ENCODE assay signal across 8 cellular contexts in the genomic region with DNA sequence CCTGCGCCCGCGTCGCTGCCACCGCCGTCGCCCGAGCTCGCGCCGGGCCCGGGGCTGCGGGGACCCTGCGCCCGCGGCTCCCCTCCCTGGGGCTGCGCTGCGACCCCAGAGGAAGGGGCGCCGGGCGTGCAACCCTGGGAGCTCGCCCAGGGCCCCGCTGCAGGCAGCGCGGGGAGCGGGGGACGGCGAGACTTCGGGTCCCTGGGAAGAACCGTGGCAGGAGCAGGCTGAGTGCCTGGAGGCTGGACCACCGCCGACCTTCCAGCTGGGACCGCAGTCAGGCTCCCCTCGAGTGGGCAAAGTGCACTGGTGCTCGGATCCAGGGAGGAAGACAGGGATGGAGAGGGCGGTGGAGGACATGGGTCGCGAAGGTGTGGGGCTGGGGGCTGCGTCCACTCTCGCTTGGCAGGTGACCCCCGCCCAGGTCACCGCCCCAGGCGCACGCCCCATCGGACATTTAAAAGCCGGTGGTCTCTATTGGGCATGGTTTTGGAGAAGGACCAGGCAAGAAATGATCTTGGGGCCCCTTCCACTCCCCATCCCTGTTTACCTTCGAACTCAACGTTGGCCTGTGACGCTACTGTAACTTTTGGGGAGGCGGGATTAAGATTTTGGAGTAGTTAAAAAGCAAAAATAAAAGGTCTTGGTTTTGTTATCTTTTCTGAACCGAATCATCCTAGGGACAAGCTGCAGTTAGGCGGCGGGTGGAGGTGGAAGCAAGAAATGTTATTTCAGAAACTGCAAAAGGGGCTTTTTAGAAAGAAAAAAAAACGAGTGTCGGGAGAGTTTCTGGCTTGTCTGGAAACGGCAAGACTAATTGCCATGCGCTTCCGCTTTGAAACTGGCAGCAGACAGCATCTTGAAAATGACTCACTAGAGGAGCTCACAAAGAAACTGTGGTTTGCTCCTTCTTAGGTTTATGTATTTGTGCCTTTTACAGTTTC. TPM values are rescaled to one million over a fixed set of nuclear protein-coding genes. Genes with fewer than 3 reads are reported as not detected.
DNase-seq lines count a peak whose midpoint lies in the region; ATAC-seq, FAIRE-seq and TF ChIP-seq lines count a peak whose summit lies in the region.

No MANE protein-coding gene starts in this region.

- H3K4me1 ChIP-seq in H1 (replicated peaks in 1 of 4; ENCODE audit: control insufficient read depth in 3 of 4, insufficient read depth in 4 of 4, low read length in 3 of 4), result peaks cover 0 to 2% (median 1%) of the 10 kb centered on the region in 4 experiments; a peak in 4 of 7 replicates

- peak overlapping the region; percentile 64; the same call in 1 of the 2 replicates for H2AFZ ChIP-seq in H1 (ENCODE audit: low read length)

- peak overlapping the region; percentile 93 for H3K4me3 Mint-ChIP-seq in activated CD8-positive, alpha-beta T cell treated with anti-CD3 and anti-CD28 coated beads, Interleukin-2, amount 10 ng/mL, durations not matched to agents 7 days and 5 days
- H3K4me3 Mint-ChIP-seq in mesothelial cell of epicardium, result peak overlapping the region; percentile 93

- H2BK20ac ChIP-seq in H1 (ENCODE audit: low read length), result no peak overlapping the region

- POLR2A ChIA-PET in activated CD8-positive, alpha-beta T cell treated with anti-CD3 and anti-CD28 coated beads, Interleukin-2, amount 10 ng/mL, durations not matched to agents 7 days and 5 days (lab: Charles Lee), result interaction anchor here (0.6 to 2.0 kb wide), 7 partner anchors 15 to 342 kb away, joined by 3 to 15 read pairs (median 4); no protein-coding TSS in a partner anchor
- POLR2A ChIA-PET in H1 (lab: Charles Lee; ENCODE audit: partially characterized antibody), result interaction anchor here (1.9 kb wide), 1 partner anchor 16 kb away, joined by 11 read pairs; no protein-coding TSS in a partner anchor

- H3K4me2 ChIP-seq in H1 (ENCODE audit: insufficient read depth in 1 of 2, low read depth in 2 of 2, low read length in 2 of 2), result peak overlapping the region; percentile 87 to 96

- TF ChIP-seq RAD21 in H1 (IDR thresholded peaks at IDR 0.05 in 1 of 2, conservative IDR thresholded peaks at IDR 0.05 in 1 of 2; ENCODE audit: low read depth in 2 of 2, low read length in 2 of 2), result no peak

- H3K4me1 Mint-ChIP-seq in activated CD8-positive, alpha-beta T cell treated with anti-CD3 and anti-CD28 coated beads, Interleukin-2, amount 10 ng/mL, durations not matched to agents 7 days and 5 days (ENCODE audit: low read depth), result peaks cover 52% of the 10 kb centered on the region
- peaks cover 20% of the 10 kb centered on the region for H3K4me1 Mint-ChIP-seq in mesothelial cell of epicardium

- H3K27ac ChIP-seq in H1 (ENCODE audit: low read depth, low read length), result no peak overlapping the region

- ATAC-seq in HG02798 (IDR thresholded peaks at IDR 0.05; ENCODE audit: poor library complexity, unreplicated experiment), result peak; percentile 78
- peak; percentile 73 for ATAC-seq in activated CD8-positive, alpha-beta T cell treated with anti-CD3 and anti-CD28 coated beads, Interleukin-2, amount 10 ng/mL, durations not matched to agents 7 days and 5 days

- H3K27me3 Mint-ChIP-seq in activated CD8-positive, alpha-beta T cell treated with anti-CD3 and anti-CD28 coated beads, Interleukin-2, amount 10 ng/mL, durations not matched to agents 7 days and 5 days (ENCODE audit: low read depth), result no peaks in the 10 kb centered on the region
- H3K27me3 Mint-ChIP-seq in mesothelial cell of epicardium (ENCODE audit: low read depth), result no peaks in the 10 kb centered on the region

- H2BK12ac ChIP-seq in H1 (ENCODE audit: low read depth, low read length), result no peak overlapping the region; the same call in 1 of the 2 replicates

- H3K27me3 ChIP-seq in H1 (replicated peaks in 1 of 4; ENCODE audit: control insufficient read depth in 3 of 4, extremely low read depth in 1 of 4, insufficient read depth in 3 of 4, low read length in 3 of 4), result peaks cover 0 to 10% (median 6%) of the 10 kb centered on the region in 4 experiments; a peak in 5 of 7 replicates

- no peak overlapping the region for H2AK5ac ChIP-seq in H1 (ENCODE audit: low read depth, low read length)

- H3K9me3 Mint-ChIP-seq in activated CD8-positive, alpha-beta T cell treated with anti-CD3 and anti-CD28 coated beads, Interleukin-2, amount 10 ng/mL, durations not matched to agents 7 days and 5 days (ENCODE audit: insufficient read depth), result no peaks in the 10 kb centered on the region
- H3K9me3 Mint-ChIP-seq in mesothelial cell of epicardium, result no peaks in the 10 kb centered on the region

- peak; percentile 24 for DNase-seq in NCI-H146 (lab: John Stamatoyannopoulos, UW)
- DNase-seq in NCI-H146 treated with DMSO at 0.1 percent for 48 hours (lab: John Stamatoyannopoulos, UW; ENCODE audit: unreplicated experiment), result no peak
- peak; percentile 32 for DNase-seq in NCI-H2171 treated with DMSO at 0.1 percent for 48 hours (lab: John Stamatoyannopoulos, UW)
- DNase-seq in activated CD8-positive, alpha-beta T cell treated with anti-CD3 and anti-CD28 coated beads, Interleukin-2, amount 10 ng/mL, durations not matched to agents 7 days and 5 days, result peak; percentile 79
- peak in 1 of 2 experiments; percentile 68 for DNase-seq in H1 (ENCODE audit: low read depth in 1 of 2, low spot score in 2 of 2)
- peak in 1 of 2 experiments; percentile 54 for DNase-seq in mesothelial cell of epicardium (ENCODE audit: low spot score in 2 of 2, unreplicated experiment in 2 of 2)
- DNase-seq in stimulated activated CD8-positive, alpha-beta memory T cell treated with anti-CD3 and anti-CD28 coated beads, Interleukin-2, amount 100 ng/mL, for 48 hours (ENCODE audit: low read depth in 2 of 2), result peak; percentile 36 to 48

- no peaks in the 10 kb centered on the region for H3K79me1 ChIP-seq in H1 (ENCODE audit: low read depth, low read length)

- H4K20me1 ChIP-seq in H1 (replicated peaks in 1 of 2; ENCODE audit: control insufficient read depth in 1 of 2, insufficient read depth in 2 of 2, low read length in 2 of 2), result no peaks in the 10 kb centered on the region

- no peak overlapping the region for H3K56ac ChIP-seq in H1 (replicated peaks; ENCODE audit: insufficient read length, low read depth, low read length)

- H2BK5ac ChIP-seq in H1 (ENCODE audit: low read depth, low read length), result no peak overlapping the region; the same call in 1 of the 2 replicates

- H4K91ac ChIP-seq in H1 (replicated peaks; ENCODE audit: insufficient read length, low read length), result no peak overlapping the region

- H2BK120ac ChIP-seq in H1 (replicated peaks; ENCODE audit: low read depth, low read length), result no peak overlapping the region

- H4K5ac ChIP-seq in H1 (ENCODE audit: insufficient read length, low read depth, low read length), result peak overlapping the region; percentile 60

- no peak for TF ChIP-seq EP300 in H1 (IDR thresholded peaks at IDR 0.05; ENCODE audit: borderline replicate concordance in 1 of 2, low read depth in 2 of 2, low read length in 2 of 2)

- peak overlapping the region; percentile 53 for H3K4ac ChIP-seq in H1 (replicated peaks; ENCODE audit: insufficient read length, low read depth, low read length)

- no peak overlapping the region; a peak in 1 of 7 replicates for H3K9ac ChIP-seq in H1 (replicated peaks in 1 of 4; ENCODE audit: extremely low read depth in 1 of 4, low read depth in 3 of 4, low read length in 3 of 4)

- H2BK15ac ChIP-seq in H1 (ENCODE audit: low read length), result no peak overlapping the region

- H3K36me3 ChIP-seq in H1 (ENCODE audit: control insufficient read depth in 2 of 4, insufficient read depth in 4 of 4, low read length in 3 of 4), result no peaks in the 10 kb centered on the region

- H3K9me3 ChIP-seq in H1 (ENCODE audit: insufficient read depth in 2 of 2, low read depth in 1 of 2, low read length in 1 of 2), result no peaks in the 10 kb centered on the region

- 2% methylated on average over 15 of the region's 58 CpGs; no CpG with 5 or more reads in 1 of the 2 experiments for WGBS in H1 (ENCODE audit: extremely low coverage in 1 of 2, insufficient coverage in 1 of 2, insufficient read length in 1 of 2, insufficient replicate concordance in 2 of 2, low coverage in 1 of 2, low lambda C conversion rate in 2 of 2, missing lambda C conversion rate in 1 of 2), 2 experiments

- H3K14ac ChIP-seq in H1 (ENCODE audit: insufficient read length), result no peak overlapping the region

- TF ChIP-seq POLR2A in H1 (IDR thresholded peaks at IDR 0.05; ENCODE audit: control extremely low read depth in 1 of 2, low read depth in 2 of 2, low read length in 2 of 2), result no peak

- no peak overlapping the region for H3K23ac ChIP-seq in H1 (ENCODE audit: insufficient read length)

- TF ChIP-seq CTCF in H1 (IDR thresholded peaks at IDR 0.05; ENCODE audit: control extremely low read depth in 1 of 3, insufficient read depth in 1 of 3, low read depth in 1 of 3, low read length in 3 of 3) (no peak), mesothelial cell of epicardium (IDR thresholded peaks at IDR 0.05; ENCODE audit: unreplicated experiment) (no peak)

- H3K18ac ChIP-seq in H1 (ENCODE audit: extremely low read depth, low read length), result 0 out of 2 replicates have a peak overlapping the region, but pooled peaks have one; percentile 25

- peaks cover 14% of the 10 kb centered on the region; the same call in 1 of the 2 replicates for H3K23me2 ChIP-seq in H1 (ENCODE audit: low read depth, low read length)

- CTCF ChIA-PET in activated CD8-positive, alpha-beta T cell treated with anti-CD3 and anti-CD28 coated beads, Interleukin-2, amount 10 ng/mL, durations not matched to agents 7 days and 5 days (lab: Charles Lee), result interaction anchor here (0.6 to 5.2 kb wide), 6 partner anchors 11 to 205 kb away, joined by 3 to 50 read pairs (median 3); partner anchors contain the start of gene CDK17
- CTCF ChIA-PET in H1 (lab: Charles Lee; ENCODE audit: partially characterized antibody), result interaction anchor here (1.2 kb wide), 1 partner anchor 134 kb away, joined by 3 read pairs; no protein-coding TSS in a partner anchor

- no peak for FAIRE-seq in H1 (lab: Jason Lieb, UNC)

- peaks cover 9% of the 10 kb centered on the region for H3K36me3 Mint-ChIP-seq in activated CD8-positive, alpha-beta T cell treated with anti-CD3 and anti-CD28 coated beads, Interleukin-2, amount 10 ng/mL, durations not matched to agents 7 days and 5 days (ENCODE audit: low read depth)
- no peaks in the 10 kb centered on the region for H3K36me3 Mint-ChIP-seq in mesothelial cell of epicardium

- H4K8ac ChIP-seq in H1 (ENCODE audit: extremely low read depth, insufficient read depth, low read length), result peak overlapping the region; percentile 89; the same call in 1 of the 2 replicates

- peak overlapping the region; percentile 69 to 87 (median 81) for H3K4me3 ChIP-seq in H1 (ENCODE audit: extremely low read depth in 1 of 4, insufficient read depth in 2 of 4, low read depth in 3 of 4, low read length in 4 of 4)

- H3K79me2 ChIP-seq in H1 (ENCODE audit: control insufficient read depth in 1 of 2, insufficient read depth in 2 of 2, low read length in 2 of 2), result no peaks in the 10 kb centered on the region; a peak in 1 of 4 replicates

- peak overlapping the region; percentile 93 for H3K27ac Mint-ChIP-seq in activated CD8-positive, alpha-beta T cell treated with anti-CD3 and anti-CD28 coated beads, Interleukin-2, amount 10 ng/mL, durations not matched to agents 7 days and 5 days
- H3K27ac Mint-ChIP-seq in mesothelial cell of epicardium, result peak overlapping the region; percentile 98

RNA-seq across cellular contexts. Expression of gene ELK3, which starts 1.0 kb away (rescaled TPM):
- 10 to 100 TPM; 17.6 to 18.1 TPM for total RNA-seq in activated CD8-positive, alpha-beta T cell treated with anti-CD3 and anti-CD28 coated beads, Interleukin-2, amount 10 ng/mL, durations not matched to agents 7 days and 5 days
- total RNA-seq in H1 (2021; fragmentation: NEBNext Ultra II Directional; extraction: Animal tissue kit (Norgen Biotek cat#: 25700)), result 13.3 and 14.3 TPM in 2 replicates
- 3.5 and 4.4 TPM in 2 replicates for polyA plus RNA-seq in H1 (2011; rRNA removed)
- polyA plus RNA-seq in H1 (2011; cell fraction: cytosol; rRNA removed), result 3.7 TPM
- 29.8 TPM for polyA plus RNA-seq in H1 (2011; cell fraction: nucleus; rRNA removed)
- 5.1 to 7.2 TPM (median 6.9 TPM) in 4 replicates for polyA plus RNA-seq in H1 (2012, experiment 1 of 2)
- 0.77 TPM for polyA plus RNA-seq in H1 (2012, experiment 2 of 2)
- polyA plus RNA-seq in H1 (2013, experiment 1 of 2), result 20.7 TPM
- polyA plus RNA-seq in H1 (2013, experiment 2 of 2), result 19.2 TPM
- polyA minus RNA-seq in H1 (2011; rRNA and poly(A)+ RNA removed), result 8.6 and 9.1 TPM in 2 replicates
- 6.9 TPM for polyA minus RNA-seq in H1 (2011; cell fraction: cytosol; rRNA and poly(A)+ RNA removed)
- polyA minus RNA-seq in H1 (2011; cell fraction: nucleus; rRNA and poly(A)+ RNA removed), result 15.2 TPM
- 27.2 to 28.2 TPM (median 28.0 TPM) in 3 replicates for total RNA-seq in mesothelial cell of epicardium
